Comparison of ENCODE assay signal across 1 cellular context in the genomic region with DNA sequence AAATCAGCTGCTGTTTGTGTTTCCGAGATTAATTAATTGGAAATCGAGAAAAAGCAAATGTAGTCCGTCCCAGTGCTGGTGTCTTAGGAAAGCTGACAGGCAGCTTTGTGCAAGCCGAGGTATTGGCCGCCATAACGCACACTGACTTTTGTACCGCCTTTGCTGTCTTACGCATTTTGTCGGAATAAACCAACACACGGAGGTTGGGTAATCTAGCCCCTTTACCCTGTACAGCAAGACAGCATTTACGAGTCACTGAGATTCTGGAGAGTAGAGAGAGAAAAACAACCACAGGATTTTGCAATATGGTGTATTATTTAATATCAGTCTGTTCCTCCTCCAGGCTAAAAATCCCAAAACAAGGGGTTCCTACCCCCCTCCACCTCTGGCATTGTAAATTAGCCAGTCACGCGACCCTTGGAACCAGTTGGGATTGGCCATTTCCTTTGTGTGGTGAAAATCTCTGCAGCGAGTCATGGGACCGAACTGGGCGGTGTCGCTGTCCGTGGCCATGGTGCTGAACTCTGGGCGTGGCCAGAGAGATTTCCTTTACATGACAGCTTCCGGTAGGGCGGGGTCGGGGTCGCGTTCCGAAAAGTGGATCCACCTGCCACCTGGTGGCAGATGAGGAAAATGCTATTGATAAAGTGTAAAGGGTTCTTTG.
TF ChIP-seq lines count a peak whose summit lies in the region.

No MANE protein-coding gene starts in this region.

TF ChIP-seq in HepG2, 621 proteins besides CTCF, POLR2A, EP300 and RAD21 (continued from another document and continues in another):
- TF ChIP-seq, protein P1, sequence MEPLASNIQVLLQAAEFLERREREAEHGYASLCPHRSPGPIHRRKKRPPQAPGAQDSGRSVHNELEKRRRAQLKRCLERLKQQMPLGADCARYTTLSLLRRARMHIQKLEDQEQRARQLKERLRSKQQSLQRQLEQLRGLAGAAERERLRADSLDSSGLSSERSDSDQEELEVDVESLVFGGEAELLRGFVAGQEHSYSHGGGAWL (CRISPR knock-in tag; IDR thresholded peaks at IDR 0.05) = 0 out of 2 replicates have a peak, but pooled peaks have one; percentile 48
- TF ChIP-seq DNMT3B (CRISPR knock-in tag; conservative IDR thresholded peaks at IDR 0.05) (peak; percentile 66; the same call in 1 of the 2 replicates), KDM1A (CRISPR knock-in tag; IDR thresholded peaks at IDR 0.05) (no peak), ZNF543 (CRISPR knock-in tag; IDR thresholded peaks at IDR 0.05) (no peak), TSC22D2 (CRISPR knock-in tag; IDR thresholded peaks at IDR 0.05; ENCODE audit: borderline replicate concordance) (0 out of 2 replicates have a peak, but pooled peaks have one; percentile 53), ZSCAN9 (CRISPR knock-in tag; IDR thresholded peaks at IDR 0.05; ENCODE audit: borderline replicate concordance) (peak; percentile 87; the same call in 1 of the 2 replicates), ZFP82 (CRISPR knock-in tag; IDR thresholded peaks at IDR 0.05; ENCODE audit: borderline replicate concordance) (no peak), DRAP1 (CRISPR knock-in tag; IDR thresholded peaks at IDR 0.05) (no peak), RELA (CRISPR knock-in tag; IDR thresholded peaks at IDR 0.05) (no peak), U2AF2 (IDR thresholded peaks at IDR 0.05; ENCODE audit: low read depth, low read length) (no peak), ZNF335 (CRISPR knock-in tag; IDR thresholded peaks at IDR 0.05) (no peak), ZKSCAN5 (CRISPR knock-in tag; IDR thresholded peaks at IDR 0.05) (no peak), ARHGAP35 (CRISPR knock-in tag; IDR thresholded peaks at IDR 0.05; ENCODE audit: borderline replicate concordance) (no peak), GABPB1 (CRISPR knock-in tag; IDR thresholded peaks at IDR 0.05) (peak; percentile 93), CAMTA2 (CRISPR knock-in tag; IDR thresholded peaks at IDR 0.05; ENCODE audit: borderline replicate concordance) (no peak), ZBTB43 (CRISPR knock-in tag; conservative IDR thresholded peaks at IDR 0.05) (peak; percentile 72), CBX5 (CRISPR knock-in tag; IDR thresholded peaks at IDR 0.05; ENCODE audit: borderline replicate concordance) (peak; percentile 78; the same call in 1 of the 2 replicates), KDM2A (CRISPR knock-in tag; IDR thresholded peaks at IDR 0.05; ENCODE audit: borderline replicate concordance, low read depth) (peak; percentile 76; the same call in 1 of the 2 replicates), ELF3 (CRISPR knock-in tag; IDR thresholded peaks at IDR 0.05) (peak; percentile 23; the same call in 1 of the 2 replicates), ZNF639 (CRISPR knock-in tag; conservative IDR thresholded peaks at IDR 0.05) (no peak), ELF1 (CRISPR knock-in tag; IDR thresholded peaks at IDR 0.05) (no peak; the same call in 1 of the 2 replicates), ZNF547 (CRISPR knock-in tag; IDR thresholded peaks at IDR 0.05) (no peak), ARNT (IDR thresholded peaks at IDR 0.05) (no peak), IKZF1 (IDR thresholded peaks at IDR 0.05) (no peak), NR1H2 (CRISPR knock-in tag; IDR thresholded peaks at IDR 0.05; ENCODE audit: borderline replicate concordance, low read depth) (no peak), POLR2AphosphoS5 (IDR thresholded peaks at IDR 0.05; ENCODE audit: low read depth, low read length) (no peak), ZNF343 (CRISPR knock-in tag; IDR thresholded peaks at IDR 0.05) (no peak), AHR (CRISPR knock-in tag; IDR thresholded peaks at IDR 0.05) (peak; percentile 87; the same call in 1 of the 2 replicates), ZNF430 (CRISPR knock-in tag; IDR thresholded peaks at IDR 0.05) (peak; percentile 66; the same call in 1 of the 2 replicates), PTBP1 (IDR thresholded peaks at IDR 0.05; ENCODE audit: low read depth, low read length, poor library complexity, severe bottlenecking) (no peak), ZFP37 (CRISPR knock-in tag; IDR thresholded peaks at IDR 0.05; ENCODE audit: borderline replicate concordance) (peak; percentile 73; the same call in 1 of the 2 replicates), ATF2 (CRISPR knock-in tag; IDR thresholded peaks at IDR 0.05) (peak; percentile 35; the same call in 1 of the 2 replicates), KMT2B (CRISPR knock-in tag; IDR thresholded peaks at IDR 0.05) (no peak), ONECUT2 (CRISPR knock-in tag; IDR thresholded peaks at IDR 0.05) (0 out of 2 replicates have a peak, but pooled peaks have one; percentile 31), MAF1 (CRISPR knock-in tag; IDR thresholded peaks at IDR 0.05; ENCODE audit: borderline replicate concordance) (no peak), ZBTB14 (CRISPR knock-in tag; IDR thresholded peaks at IDR 0.05) (0 out of 2 replicates have a peak, but pooled peaks have one; percentile 23), ZNF644 (CRISPR knock-in tag; IDR thresholded peaks at IDR 0.05; ENCODE audit: low read depth) (peak; percentile 87), BCLAF1 (IDR thresholded peaks at IDR 0.05) (no peak), ZNF607 (CRISPR knock-in tag; IDR thresholded peaks at IDR 0.05; ENCODE audit: borderline replicate concordance) (peak; percentile 63; the same call in 1 of the 2 replicates), SAP130 (CRISPR knock-in tag; IDR thresholded peaks at IDR 0.05; ENCODE audit: low read depth) (peak; percentile 63), MEF2D (CRISPR knock-in tag; IDR thresholded peaks at IDR 0.05) (peak; percentile 38; the same call in 1 of the 2 replicates), PHF5A (CRISPR knock-in tag; IDR thresholded peaks at IDR 0.05; ENCODE audit: low read depth, unreplicated experiment) (no peak), ZNF18 (CRISPR knock-in tag; IDR thresholded peaks at IDR 0.05; ENCODE audit: insufficient replicate concordance) (no peak), ZBTB21 (CRISPR knock-in tag; IDR thresholded peaks at IDR 0.05) (peak; percentile 32; the same call in 1 of the 2 replicates)
- TF ChIP-seq, protein P2, sequence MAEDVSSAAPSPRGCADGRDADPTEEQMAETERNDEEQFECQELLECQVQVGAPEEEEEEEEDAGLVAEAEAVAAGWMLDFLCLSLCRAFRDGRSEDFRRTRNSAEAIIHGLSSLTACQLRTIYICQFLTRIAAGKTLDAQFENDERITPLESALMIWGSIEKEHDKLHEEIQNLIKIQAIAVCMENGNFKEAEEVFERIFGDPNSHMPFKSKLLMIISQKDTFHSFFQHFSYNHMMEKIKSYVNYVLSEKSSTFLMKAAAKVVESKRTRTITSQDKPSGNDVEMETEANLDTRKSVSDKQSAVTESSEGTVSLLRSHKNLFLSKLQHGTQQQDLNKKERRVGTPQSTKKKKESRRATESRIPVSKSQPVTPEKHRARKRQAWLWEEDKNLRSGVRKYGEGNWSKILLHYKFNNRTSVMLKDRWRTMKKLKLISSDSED (CRISPR knock-in tag; IDR thresholded peaks at IDR 0.05) = no peak
- TF ChIP-seq, protein P3, sequence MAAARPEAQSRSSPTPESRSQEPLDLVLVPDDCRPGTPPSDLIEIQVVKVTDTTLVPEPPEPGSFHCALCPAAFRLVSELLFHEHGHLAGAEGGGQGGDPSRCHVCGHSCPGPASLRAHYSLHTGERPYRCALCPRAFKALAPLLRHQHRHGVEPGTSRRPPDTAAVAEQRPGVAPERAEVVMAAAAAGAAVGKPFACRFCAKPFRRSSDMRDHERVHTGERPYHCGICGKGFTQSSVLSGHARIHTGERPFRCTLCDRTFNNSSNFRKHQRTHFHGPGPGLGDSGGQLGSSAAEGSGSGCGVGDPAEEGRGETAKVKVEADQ (CRISPR knock-in tag; IDR thresholded peaks at IDR 0.05; ENCODE audit: borderline replicate concordance) = 0 out of 2 replicates have a peak, but pooled peaks have one; percentile 41
- TF ChIP-seq, protein P4, sequence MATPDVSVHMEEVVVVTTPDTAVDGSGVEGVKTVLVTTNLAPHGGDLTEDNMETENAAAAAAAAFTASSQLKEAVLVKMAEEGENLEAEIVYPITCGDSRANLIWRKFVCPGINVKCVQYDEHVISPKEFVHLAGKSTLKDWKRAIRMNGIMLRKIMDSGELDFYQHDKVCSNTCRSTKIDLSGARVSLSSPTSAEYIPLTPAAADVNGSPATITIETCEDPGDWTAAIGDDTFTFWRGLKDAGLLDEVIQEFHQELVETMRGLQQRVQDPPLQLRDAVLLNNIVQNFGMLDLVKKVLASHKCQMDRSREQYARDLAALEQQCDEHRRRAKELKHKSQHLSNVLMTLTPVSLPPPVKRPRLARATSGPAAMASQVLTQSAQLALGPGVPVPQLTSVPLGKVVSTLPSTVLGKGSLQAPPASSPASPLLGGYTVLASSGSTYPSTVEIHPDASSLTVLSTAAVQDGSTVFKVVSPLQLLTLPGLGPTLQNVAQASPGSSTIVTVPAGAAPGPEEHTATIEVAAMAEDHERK (CRISPR knock-in tag; IDR thresholded peaks at IDR 0.05; ENCODE audit: low read depth) = no peak
